In genomic region chr6:72622094-72622540, GRCh38 we compare ENCODE assay signal across 1 cellular context.
TF ChIP-seq lines count a peak whose summit lies in the region.

No MANE protein-coding gene starts in this region.

TF ChIP-seq in K562, 482 proteins besides CTCF, POLR2A, EP300 and RAD21 (continued from another document and continues in another):
- TF ChIP-seq TCFL5 (CRISPR knock-in tag; conservative IDR thresholded peaks at IDR 0.05) = no peak
- peak in 1 of 2 experiments; percentile 70 for TF ChIP-seq E2F6 (IDR thresholded peaks at IDR 0.05; ENCODE audit: borderline replicate concordance in 1 of 2, extremely low read depth in 1 of 2, insufficient read depth in 1 of 2, insufficient read length in 1 of 2, low read depth in 1 of 2, low read length in 1 of 2, poor library complexity in 1 of 2, severe bottlenecking in 1 of 2)
- TF ChIP-seq NR3C1 (CRISPR knock-in tag; IDR thresholded peaks at IDR 0.05) = peak; percentile 76
- TF ChIP-seq VEZF1 (CRISPR knock-in tag; IDR thresholded peaks at IDR 0.05) = peak; percentile 47
- TF ChIP-seq PHF8 (IDR thresholded peaks at IDR 0.05; ENCODE audit: borderline replicate concordance, low read length) = peak; percentile 27; the same call in 1 of the 2 replicates
- no peak for TF ChIP-seq AFF4 (CRISPR knock-in tag; IDR thresholded peaks at IDR 0.05)
- TF ChIP-seq POLR2G (IDR thresholded peaks at IDR 0.05; ENCODE audit: low read depth, low read length) = peak; percentile 81
- peak; percentile 31 for TF ChIP-seq RBM22 (IDR thresholded peaks at IDR 0.05; ENCODE audit: low read depth, low read length, poor library complexity, severe bottlenecking)
- 0 out of 2 replicates have a peak, but pooled peaks have one; percentile 39 for TF ChIP-seq ZNF592 (IDR thresholded peaks at IDR 0.05)
- TF ChIP-seq ZFP30 (CRISPR knock-in tag; IDR thresholded peaks at IDR 0.05; ENCODE audit: borderline replicate concordance) = no peak
- TF ChIP-seq ZBTB12 (CRISPR knock-in tag; IDR thresholded peaks at IDR 0.05) = no peak
- TF ChIP-seq SLC30A9 (CRISPR knock-in tag; IDR thresholded peaks at IDR 0.05) = no peak
- TF ChIP-seq KLF10 (CRISPR knock-in tag; IDR thresholded peaks at IDR 0.05) = no peak
- TF ChIP-seq TCF7L2 (IDR thresholded peaks at IDR 0.05; ENCODE audit: low read depth, low read length) = no peak
- no peak for TF ChIP-seq NEUROD1 (IDR thresholded peaks at IDR 0.05; ENCODE audit: borderline replicate concordance, low read depth, low read length, partially characterized antibody)
- 0 out of 4 replicates have a peak, but pooled peaks of 1 of the 2 experiments have one; percentile 17 for TF ChIP-seq TEAD1 (CRISPR knock-in tag; IDR thresholded peaks at IDR 0.05)
- TF ChIP-seq ZNF699 (CRISPR knock-in tag; IDR thresholded peaks at IDR 0.05; ENCODE audit: insufficient replicate concordance) = no peak
- 0 out of 2 replicates have a peak, but pooled peaks have one; percentile 26 for TF ChIP-seq ETV5 (CRISPR knock-in tag; IDR thresholded peaks at IDR 0.05; ENCODE audit: low read depth)
- TF ChIP-seq TCF15 (CRISPR knock-in tag; IDR thresholded peaks at IDR 0.05) = no peak
- TF ChIP-seq HBP1 (CRISPR knock-in tag; IDR thresholded peaks at IDR 0.05) = no peak
- TF ChIP-seq MAZ (CRISPR knock-in tag; conservative IDR thresholded peaks at IDR 0.05 in 1 of 2, IDR thresholded peaks at IDR 0.05 in 1 of 2) = peak in 1 of 2 experiments; percentile 46; a peak in 1 of 4 replicates
- peak; percentile 47 for TF ChIP-seq RBFOX2 (IDR thresholded peaks at IDR 0.05; ENCODE audit: low read depth, low read length)
- TF ChIP-seq CCAR2 (IDR thresholded peaks at IDR 0.05; ENCODE audit: low read depth, low read length) = no peak
- 0 out of 2 replicates have a peak, but pooled peaks have one; percentile 45 for TF ChIP-seq ATF2 (CRISPR knock-in tag; IDR thresholded peaks at IDR 0.05)
- TF ChIP-seq TFAP4 (CRISPR knock-in tag; IDR thresholded peaks at IDR 0.05; ENCODE audit: borderline replicate concordance) = no peak
- TF ChIP-seq PKNOX1 (IDR thresholded peaks at IDR 0.05) = no peak
- TF ChIP-seq TAL1 (IDR thresholded peaks at IDR 0.05) = no peak
- TF ChIP-seq HNRNPL (IDR thresholded peaks at IDR 0.05; ENCODE audit: low read depth, low read length) = peak; percentile 86
- no peak for TF ChIP-seq BMI1 (IDR thresholded peaks at IDR 0.05; ENCODE audit: low read length)
- no peak for TF ChIP-seq ZNF766 (CRISPR knock-in tag; conservative IDR thresholded peaks at IDR 0.05)
- TF ChIP-seq TAF7 (tag; IDR thresholded peaks at IDR 0.05) = no peak
